Comparison of ENCODE assay signal across 1 cellular context in the genomic region with DNA sequence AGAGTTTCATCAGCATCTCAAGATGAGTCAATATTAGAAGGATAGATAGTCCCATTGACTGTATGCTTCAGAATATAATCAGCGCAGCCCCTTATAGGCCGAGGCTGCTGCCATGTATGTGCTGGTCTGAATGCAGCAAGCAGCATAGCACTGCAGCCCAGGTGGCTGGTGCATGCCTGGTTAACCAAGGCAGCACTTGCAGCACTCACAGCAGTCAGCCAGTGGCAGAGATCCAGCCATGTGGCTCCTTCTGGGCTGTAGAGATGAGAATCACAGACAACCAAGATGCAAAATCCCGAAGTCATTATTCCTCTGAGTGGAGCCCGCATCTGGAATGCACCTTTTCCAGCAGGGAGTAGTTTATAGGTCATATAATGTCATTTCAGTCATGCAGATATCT.
TF ChIP-seq lines count a peak whose summit lies in the region.

No MANE protein-coding gene starts in this region.

TF ChIP-seq in GM23338, 12 proteins besides CTCF, POLR2A, EP300 and RAD21 (continued from another document):
- TF ChIP-seq JUNB (IDR thresholded peaks at IDR 0.05; ENCODE audit: unreplicated experiment), result no peak
- no peak for TF ChIP-seq ZNF114 (CRISPR knock-in tag; IDR thresholded peaks at IDR 0.05)
- TF ChIP-seq, protein P1, sequence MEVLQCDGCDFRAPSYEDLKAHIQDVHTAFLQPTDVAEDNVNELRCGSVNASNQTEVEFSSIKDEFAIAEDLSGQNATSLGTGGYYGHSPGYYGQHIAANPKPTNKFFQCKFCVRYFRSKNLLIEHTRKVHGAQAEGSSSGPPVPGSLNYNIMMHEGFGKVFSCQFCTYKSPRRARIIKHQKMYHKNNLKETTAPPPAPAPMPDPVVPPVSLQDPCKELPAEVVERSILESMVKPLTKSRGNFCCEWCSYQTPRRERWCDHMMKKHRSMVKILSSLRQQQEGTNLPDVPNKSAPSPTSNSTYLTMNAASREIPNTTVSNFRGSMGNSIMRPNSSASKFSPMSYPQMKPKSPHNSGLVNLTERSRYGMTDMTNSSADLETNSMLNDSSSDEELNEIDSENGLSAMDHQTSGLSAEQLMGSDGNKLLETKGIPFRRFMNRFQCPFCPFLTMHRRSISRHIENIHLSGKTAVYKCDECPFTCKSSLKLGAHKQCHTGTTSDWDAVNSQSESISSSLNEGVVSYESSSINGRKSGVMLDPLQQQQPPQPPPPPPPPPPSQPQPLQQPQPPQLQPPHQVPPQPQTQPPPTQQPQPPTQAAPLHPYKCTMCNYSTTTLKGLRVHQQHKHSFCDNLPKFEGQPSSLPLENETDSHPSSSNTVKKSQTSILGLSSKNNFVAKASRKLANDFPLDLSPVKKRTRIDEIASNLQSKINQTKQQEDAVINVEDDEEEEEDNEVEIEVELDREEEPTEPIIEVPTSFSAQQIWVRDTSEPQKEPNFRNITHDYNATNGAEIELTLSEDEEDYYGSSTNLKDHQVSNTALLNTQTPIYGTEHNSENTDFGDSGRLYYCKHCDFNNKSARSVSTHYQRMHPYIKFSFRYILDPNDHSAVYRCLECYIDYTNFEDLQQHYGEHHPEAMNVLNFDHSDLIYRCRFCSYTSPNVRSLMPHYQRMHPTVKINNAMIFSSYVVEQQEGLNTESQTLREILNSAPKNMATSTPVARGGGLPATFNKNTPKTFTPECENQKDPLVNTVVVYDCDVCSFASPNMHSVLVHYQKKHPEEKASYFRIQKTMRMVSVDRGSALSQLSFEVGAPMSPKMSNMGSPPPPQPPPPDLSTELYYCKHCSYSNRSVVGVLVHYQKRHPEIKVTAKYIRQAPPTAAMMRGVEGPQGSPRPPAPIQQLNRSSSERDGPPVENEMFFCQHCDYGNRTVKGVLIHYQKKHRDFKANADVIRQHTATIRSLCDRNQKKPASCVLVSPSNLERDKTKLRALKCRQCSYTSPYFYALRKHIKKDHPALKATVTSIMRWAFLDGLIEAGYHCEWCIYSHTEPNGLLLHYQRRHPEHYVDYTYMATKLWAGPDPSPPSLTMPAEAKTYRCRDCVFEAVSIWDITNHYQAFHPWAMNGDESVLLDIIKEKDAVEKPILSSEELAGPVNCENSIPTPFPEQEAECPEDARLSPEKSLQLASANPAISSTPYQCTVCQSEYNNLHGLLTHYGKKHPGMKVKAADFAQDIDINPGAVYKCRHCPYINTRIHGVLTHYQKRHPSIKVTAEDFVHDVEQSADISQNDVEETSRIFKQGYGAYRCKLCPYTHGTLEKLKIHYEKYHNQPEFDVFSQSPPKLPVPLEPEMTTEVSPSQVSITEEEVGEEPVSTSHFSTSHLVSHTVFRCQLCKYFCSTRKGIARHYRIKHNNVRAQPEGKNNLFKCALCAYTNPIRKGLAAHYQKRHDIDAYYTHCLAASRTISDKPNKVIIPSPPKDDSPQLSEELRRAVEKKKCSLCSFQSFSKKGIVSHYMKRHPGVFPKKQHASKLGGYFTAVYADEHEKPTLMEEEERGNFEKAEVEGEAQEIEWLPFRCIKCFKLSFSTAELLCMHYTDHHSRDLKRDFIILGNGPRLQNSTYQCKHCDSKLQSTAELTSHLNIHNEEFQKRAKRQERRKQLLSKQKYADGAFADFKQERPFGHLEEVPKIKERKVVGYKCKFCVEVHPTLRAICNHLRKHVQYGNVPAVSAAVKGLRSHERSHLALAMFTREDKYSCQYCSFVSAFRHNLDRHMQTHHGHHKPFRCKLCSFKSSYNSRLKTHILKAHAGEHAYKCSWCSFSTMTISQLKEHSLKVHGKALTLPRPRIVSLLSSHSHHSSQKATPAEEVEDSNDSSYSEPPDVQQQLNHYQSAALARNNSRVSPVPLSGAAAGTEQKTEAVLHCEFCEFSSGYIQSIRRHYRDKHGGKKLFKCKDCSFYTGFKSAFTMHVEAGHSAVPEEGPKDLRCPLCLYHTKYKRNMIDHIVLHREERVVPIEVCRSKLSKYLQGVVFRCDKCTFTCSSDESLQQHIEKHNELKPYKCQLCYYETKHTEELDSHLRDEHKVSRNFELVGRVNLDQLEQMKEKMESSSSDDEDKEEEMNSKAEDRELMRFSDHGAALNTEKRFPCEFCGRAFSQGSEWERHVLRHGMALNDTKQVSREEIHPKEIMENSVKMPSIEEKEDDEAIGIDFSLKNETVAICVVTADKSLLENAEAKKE (CRISPR knock-in tag; IDR thresholded peaks at IDR 0.05), result no peak
- no peak for TF ChIP-seq EZH2phosphoT487 (IDR thresholded peaks at IDR 0.05; ENCODE audit: unreplicated experiment)
- TF ChIP-seq POLR2AphosphoS5 (IDR thresholded peaks at IDR 0.05; ENCODE audit: low read depth), result no peak
- TF ChIP-seq CREB1 (CRISPR knock-in tag; IDR thresholded peaks at IDR 0.05; ENCODE audit: low read depth), result no peak
- TF ChIP-seq, protein P2, sequence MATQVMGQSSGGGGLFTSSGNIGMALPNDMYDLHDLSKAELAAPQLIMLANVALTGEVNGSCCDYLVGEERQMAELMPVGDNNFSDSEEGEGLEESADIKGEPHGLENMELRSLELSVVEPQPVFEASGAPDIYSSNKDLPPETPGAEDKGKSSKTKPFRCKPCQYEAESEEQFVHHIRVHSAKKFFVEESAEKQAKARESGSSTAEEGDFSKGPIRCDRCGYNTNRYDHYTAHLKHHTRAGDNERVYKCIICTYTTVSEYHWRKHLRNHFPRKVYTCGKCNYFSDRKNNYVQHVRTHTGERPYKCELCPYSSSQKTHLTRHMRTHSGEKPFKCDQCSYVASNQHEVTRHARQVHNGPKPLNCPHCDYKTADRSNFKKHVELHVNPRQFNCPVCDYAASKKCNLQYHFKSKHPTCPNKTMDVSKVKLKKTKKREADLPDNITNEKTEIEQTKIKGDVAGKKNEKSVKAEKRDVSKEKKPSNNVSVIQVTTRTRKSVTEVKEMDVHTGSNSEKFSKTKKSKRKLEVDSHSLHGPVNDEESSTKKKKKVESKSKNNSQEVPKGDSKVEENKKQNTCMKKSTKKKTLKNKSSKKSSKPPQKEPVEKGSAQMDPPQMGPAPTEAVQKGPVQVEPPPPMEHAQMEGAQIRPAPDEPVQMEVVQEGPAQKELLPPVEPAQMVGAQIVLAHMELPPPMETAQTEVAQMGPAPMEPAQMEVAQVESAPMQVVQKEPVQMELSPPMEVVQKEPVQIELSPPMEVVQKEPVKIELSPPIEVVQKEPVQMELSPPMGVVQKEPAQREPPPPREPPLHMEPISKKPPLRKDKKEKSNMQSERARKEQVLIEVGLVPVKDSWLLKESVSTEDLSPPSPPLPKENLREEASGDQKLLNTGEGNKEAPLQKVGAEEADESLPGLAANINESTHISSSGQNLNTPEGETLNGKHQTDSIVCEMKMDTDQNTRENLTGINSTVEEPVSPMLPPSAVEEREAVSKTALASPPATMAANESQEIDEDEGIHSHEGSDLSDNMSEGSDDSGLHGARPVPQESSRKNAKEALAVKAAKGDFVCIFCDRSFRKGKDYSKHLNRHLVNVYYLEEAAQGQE (IDR thresholded peaks at IDR 0.05; ENCODE audit: unreplicated experiment), result no peak
